ENCODE assay signal across 12 cellular contexts in genomic region chr2:164873096-164873670, GRCh38.
"Had no signal": no experiment of that assay in that cellular context is flagged by ENCODE, and none has a peak within 500 bp of the region (broad histone marks: within the 10 kb centered on the region; RNA-seq: fewer than 3 reads in every experiment).

No MANE protein-coding gene starts in this region.

- DNase-seq: activated CD4-positive, alpha-beta T cell treated with anti-CD3 and anti-CD28 coated beads for 1 hour; activated CD4-positive, alpha-beta T cell treated with anti-CD3 and anti-CD28 coated beads, Interleukin-2, amount 50 U/mL, for 48 hours; activated gamma-delta T cell; activated naive CD8-positive, alpha-beta T cell treated with anti-CD3 and anti-CD28 coated beads for 36 hours; activated T-cell treated with anti-CD3 and anti-CD28 coated beads, Interleukin-2, amount 50 U/mL, for 48 hours; endodermal cell; foreskin melanocyte; head of caudate nucleus; pancreas; stimulated activated CD4-positive, alpha-beta T cell treated with anti-CD3 and anti-CD28 coated beads, Interleukin-4, amount 100 ng/mL, for 1 hour; stimulated activated CD8-positive, alpha-beta memory T cell treated with anti-CD3 and anti-CD28 coated beads, Interleukin-4, amount 100 ng/mL, for 48 hours; stimulated activated naive CD8-positive, alpha-beta T cell treated with anti-CD3 and anti-CD28 coated beads, Interleukin-15, Interleukin-2, amounts not matched to agents 100 U/mL and 50 U/mL, for 24 hours had no signal

- H3K36me3 ChIP-seq: pancreas had no signal

- ATAC-seq: pancreas; stimulated activated naive CD8-positive, alpha-beta T cell treated with anti-CD3 and anti-CD28 coated beads, Interleukin-15, Interleukin-2, amounts not matched to agents 100 U/mL and 50 U/mL, for 24 hours had no signal

- H3K9me3 ChIP-seq: pancreas had no signal

- H3K4me3 ChIP-seq: pancreas had no signal
